ENCODE assay signal across 1 cellular context in the genomic region with DNA sequence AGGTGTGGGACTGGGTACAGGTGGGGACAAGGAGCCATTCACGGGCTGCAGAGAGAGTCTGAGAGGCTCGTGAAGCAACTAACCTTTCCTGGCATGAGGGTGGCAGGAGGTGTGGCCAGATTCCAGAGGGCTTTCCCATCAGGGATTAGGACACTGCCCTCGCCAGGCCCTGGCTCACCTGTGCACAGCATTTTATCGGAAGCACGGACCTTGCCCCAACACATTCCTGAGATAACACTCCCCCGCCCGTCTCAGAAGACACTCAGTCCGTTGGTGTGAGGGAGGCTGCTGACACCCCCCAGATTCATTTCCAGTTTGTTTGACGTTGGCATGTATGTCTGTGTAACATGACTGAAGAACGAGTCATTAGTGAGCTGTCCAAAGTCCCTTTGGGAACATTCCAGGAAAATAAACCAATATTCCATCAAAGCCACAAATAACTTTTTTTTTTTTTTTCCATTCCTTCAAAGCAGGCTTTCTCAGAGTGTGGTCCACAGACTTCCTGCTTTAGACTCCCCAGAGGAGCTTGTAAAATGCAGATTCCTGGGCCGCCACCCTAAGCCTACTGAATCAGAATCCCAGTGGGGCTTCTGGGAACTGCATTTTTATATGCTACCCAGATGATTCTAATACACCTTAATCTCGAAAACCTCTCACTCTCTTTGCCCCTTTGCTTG.
TF ChIP-seq lines count a peak whose summit lies in the region.

No MANE protein-coding gene starts in this region.

TF ChIP-seq in HepG2, 621 proteins besides CTCF, POLR2A, EP300 and RAD21 (continued from another document and continues in another):
- TF ChIP-seq E2F5 (CRISPR knock-in tag; conservative IDR thresholded peaks at IDR 0.05) (no peak), PITX1 (CRISPR knock-in tag; IDR thresholded peaks at IDR 0.05) (peak; percentile 92), FOSL2 (CRISPR knock-in tag; IDR thresholded peaks at IDR 0.05) (peak; percentile 93), ZNF260 (CRISPR knock-in tag; IDR thresholded peaks at IDR 0.05; ENCODE audit: borderline replicate concordance, low read depth) (no peak), MZF1 (CRISPR knock-in tag; IDR thresholded peaks at IDR 0.05; ENCODE audit: borderline replicate concordance) (no peak), ZNF569 (CRISPR knock-in tag; IDR thresholded peaks at IDR 0.05; ENCODE audit: borderline replicate concordance) (no peak), ZNF431 (CRISPR knock-in tag; IDR thresholded peaks at IDR 0.05; ENCODE audit: borderline replicate concordance, low read depth) (no peak), MXD3 (CRISPR knock-in tag; IDR thresholded peaks at IDR 0.05) (peak; percentile 53; the same call in 1 of the 2 replicates), MED13 (CRISPR knock-in tag; IDR thresholded peaks at IDR 0.05) (no peak), ZNF232 (CRISPR knock-in tag; IDR thresholded peaks at IDR 0.05; ENCODE audit: borderline replicate concordance) (no peak), ZFP41 (CRISPR knock-in tag; IDR thresholded peaks at IDR 0.05; ENCODE audit: borderline replicate concordance) (no peak), ELF3 (CRISPR knock-in tag; IDR thresholded peaks at IDR 0.05) (peak; percentile 77; the same call in 1 of the 2 replicates), ZNF772 (CRISPR knock-in tag; IDR thresholded peaks at IDR 0.05) (no peak), POGK (CRISPR knock-in tag; conservative IDR thresholded peaks at IDR 0.05) (no peak), ZNF879 (CRISPR knock-in tag; IDR thresholded peaks at IDR 0.05) (no peak), TARDBP (CRISPR knock-in tag; IDR thresholded peaks at IDR 0.05) (0 out of 2 replicates have a peak, but pooled peaks have one; percentile 39), ZNF484 (CRISPR knock-in tag; IDR thresholded peaks at IDR 0.05; ENCODE audit: borderline replicate concordance, low read depth) (no peak), EHMT2 (IDR thresholded peaks at IDR 0.05; ENCODE audit: borderline replicate concordance, low read depth, low read length) (peak; percentile 48; the same call in 1 of the 2 replicates), KDM3A (CRISPR knock-in tag; IDR thresholded peaks at IDR 0.05; ENCODE audit: low read depth) (no peak), ZFP90 (CRISPR knock-in tag; IDR thresholded peaks at IDR 0.05; ENCODE audit: borderline replicate concordance) (peak; percentile 65; the same call in 1 of the 2 replicates), ZNF768 (CRISPR knock-in tag; IDR thresholded peaks at IDR 0.05) (no peak), FLYWCH1 (CRISPR knock-in tag; IDR thresholded peaks at IDR 0.05) (no peak), RELA (CRISPR knock-in tag; IDR thresholded peaks at IDR 0.05) (no peak), SRSF9 (IDR thresholded peaks at IDR 0.05; ENCODE audit: borderline replicate concordance, insufficient read depth, low read depth, low read length, poor library complexity, severe bottlenecking) (no peak), ZNF891 (CRISPR knock-in tag; IDR thresholded peaks at IDR 0.05) (no peak), SOX13 (IDR thresholded peaks at IDR 0.05) (no peak), SOX13 (CRISPR knock-in tag; conservative IDR thresholded peaks at IDR 0.05 in 1 of 2, IDR thresholded peaks at IDR 0.05 in 1 of 2) (peak in 1 of 2 experiments; percentile 69; a peak in 1 of 4 replicates), GLI4 (CRISPR knock-in tag; IDR thresholded peaks at IDR 0.05; ENCODE audit: borderline replicate concordance) (no peak), MXI1 (IDR thresholded peaks at IDR 0.05; ENCODE audit: borderline replicate concordance, low read depth, low read length) (peak; percentile 25; the same call in 1 of the 3 replicates), KDM2A (CRISPR knock-in tag; IDR thresholded peaks at IDR 0.05; ENCODE audit: borderline replicate concordance, low read depth) (peak; percentile 35; the same call in 1 of the 2 replicates), ZNF33A (CRISPR knock-in tag; IDR thresholded peaks at IDR 0.05; ENCODE audit: borderline replicate concordance) (no peak), ZNF552 (CRISPR knock-in tag; IDR thresholded peaks at IDR 0.05; ENCODE audit: borderline replicate concordance) (no peak), ZNF850 (CRISPR knock-in tag; conservative IDR thresholded peaks at IDR 0.05) (no peak), ZC3H4 (CRISPR knock-in tag; IDR thresholded peaks at IDR 0.05; ENCODE audit: borderline replicate concordance) (no peak), TMF1 (CRISPR knock-in tag; IDR thresholded peaks at IDR 0.05; ENCODE audit: low read depth) (no peak), ZNF251 (CRISPR knock-in tag; IDR thresholded peaks at IDR 0.05) (no peak), CREB1 (IDR thresholded peaks at IDR 0.05) (peak; percentile 55), CREB1 (CRISPR knock-in tag; IDR thresholded peaks at IDR 0.05) (peak; percentile 82), PPARG (CRISPR knock-in tag; conservative IDR thresholded peaks at IDR 0.05) (no peak; the same call in 1 of the 2 replicates), ZNF382 (CRISPR knock-in tag; IDR thresholded peaks at IDR 0.05; ENCODE audit: borderline replicate concordance) (no peak), DMTF1 (CRISPR knock-in tag; IDR thresholded peaks at IDR 0.05) (no peak), ZNF362 (CRISPR knock-in tag; IDR thresholded peaks at IDR 0.05; ENCODE audit: borderline replicate concordance) (peak; percentile 92), ZNF253 (CRISPR knock-in tag; IDR thresholded peaks at IDR 0.05; ENCODE audit: borderline replicate concordance) (no peak)
- TF ChIP-seq, protein P1, sequence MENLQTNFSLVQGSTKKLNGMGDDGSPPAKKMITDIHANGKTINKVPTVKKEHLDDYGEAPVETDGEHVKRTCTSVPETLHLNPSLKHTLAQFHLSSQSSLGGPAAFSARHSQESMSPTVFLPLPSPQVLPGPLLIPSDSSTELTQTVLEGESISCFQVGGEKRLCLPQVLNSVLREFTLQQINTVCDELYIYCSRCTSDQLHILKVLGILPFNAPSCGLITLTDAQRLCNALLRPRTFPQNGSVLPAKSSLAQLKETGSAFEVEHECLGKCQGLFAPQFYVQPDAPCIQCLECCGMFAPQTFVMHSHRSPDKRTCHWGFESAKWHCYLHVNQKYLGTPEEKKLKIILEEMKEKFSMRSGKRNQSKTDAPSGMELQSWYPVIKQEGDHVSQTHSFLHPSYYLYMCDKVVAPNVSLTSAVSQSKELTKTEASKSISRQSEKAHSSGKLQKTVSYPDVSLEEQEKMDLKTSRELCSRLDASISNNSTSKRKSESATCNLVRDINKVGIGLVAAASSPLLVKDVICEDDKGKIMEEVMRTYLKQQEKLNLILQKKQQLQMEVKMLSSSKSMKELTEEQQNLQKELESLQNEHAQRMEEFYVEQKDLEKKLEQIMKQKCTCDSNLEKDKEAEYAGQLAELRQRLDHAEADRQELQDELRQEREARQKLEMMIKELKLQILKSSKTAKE (CRISPR knock-in tag; IDR thresholded peaks at IDR 0.05; ENCODE audit: borderline replicate concordance), result no peak
- TF ChIP-seq, protein P2, sequence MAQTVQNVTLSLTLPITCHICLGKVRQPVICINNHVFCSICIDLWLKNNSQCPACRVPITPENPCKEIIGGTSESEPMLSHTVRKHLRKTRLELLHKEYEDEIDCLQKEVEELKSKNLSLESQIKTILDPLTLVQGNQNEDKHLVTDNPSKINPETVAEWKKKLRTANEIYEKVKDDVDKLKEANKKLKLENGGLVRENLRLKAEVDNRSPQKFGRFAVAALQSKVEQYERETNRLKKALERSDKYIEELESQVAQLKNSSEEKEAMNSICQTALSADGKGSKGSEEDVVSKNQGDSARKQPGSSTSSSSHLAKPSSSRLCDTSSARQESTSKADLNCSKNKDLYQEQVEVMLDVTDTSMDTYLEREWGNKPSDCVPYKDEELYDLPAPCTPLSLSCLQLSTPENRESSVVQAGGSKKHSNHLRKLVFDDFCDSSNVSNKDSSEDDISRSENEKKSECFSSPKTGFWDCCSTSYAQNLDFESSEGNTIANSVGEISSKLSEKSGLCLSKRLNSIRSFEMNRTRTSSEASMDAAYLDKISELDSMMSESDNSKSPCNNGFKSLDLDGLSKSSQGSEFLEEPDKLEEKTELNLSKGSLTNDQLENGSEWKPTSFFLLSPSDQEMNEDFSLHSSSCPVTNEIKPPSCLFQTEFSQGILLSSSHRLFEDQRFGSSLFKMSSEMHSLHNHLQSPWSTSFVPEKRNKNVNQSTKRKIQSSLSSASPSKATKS (CRISPR knock-in tag; IDR thresholded peaks at IDR 0.05), result no peak
- TF ChIP-seq, protein P3, sequence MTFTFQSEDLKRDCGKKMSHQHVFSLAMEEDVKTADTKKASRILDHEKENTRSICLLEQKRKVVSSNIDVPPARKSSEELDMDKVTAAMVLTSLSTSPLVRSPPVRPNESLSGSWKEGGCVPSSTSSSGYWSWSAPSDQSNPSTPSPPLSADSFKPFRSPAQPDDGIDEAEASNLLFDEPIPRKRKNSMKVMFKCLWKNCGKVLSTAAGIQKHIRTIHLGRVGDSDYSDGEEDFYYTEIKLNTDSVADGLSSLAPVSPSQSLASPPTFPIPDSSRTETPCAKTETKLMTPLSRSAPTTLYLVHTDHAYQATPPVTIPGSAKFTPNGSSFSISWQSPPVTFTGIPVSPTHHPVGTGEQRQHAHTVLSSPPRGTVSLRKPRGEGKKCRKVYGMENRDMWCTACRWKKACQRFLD (CRISPR knock-in tag; IDR thresholded peaks at IDR 0.05; ENCODE audit: borderline replicate concordance), result no peak
- TF ChIP-seq, protein P4, sequence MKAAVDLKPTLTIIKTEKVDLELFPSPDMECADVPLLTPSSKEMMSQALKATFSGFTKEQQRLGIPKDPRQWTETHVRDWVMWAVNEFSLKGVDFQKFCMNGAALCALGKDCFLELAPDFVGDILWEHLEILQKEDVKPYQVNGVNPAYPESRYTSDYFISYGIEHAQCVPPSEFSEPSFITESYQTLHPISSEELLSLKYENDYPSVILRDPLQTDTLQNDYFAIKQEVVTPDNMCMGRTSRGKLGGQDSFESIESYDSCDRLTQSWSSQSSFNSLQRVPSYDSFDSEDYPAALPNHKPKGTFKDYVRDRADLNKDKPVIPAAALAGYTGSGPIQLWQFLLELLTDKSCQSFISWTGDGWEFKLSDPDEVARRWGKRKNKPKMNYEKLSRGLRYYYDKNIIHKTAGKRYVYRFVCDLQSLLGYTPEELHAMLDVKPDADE (CRISPR knock-in tag; IDR thresholded peaks at IDR 0.05), result no peak
- TF ChIP-seq, protein P5, sequence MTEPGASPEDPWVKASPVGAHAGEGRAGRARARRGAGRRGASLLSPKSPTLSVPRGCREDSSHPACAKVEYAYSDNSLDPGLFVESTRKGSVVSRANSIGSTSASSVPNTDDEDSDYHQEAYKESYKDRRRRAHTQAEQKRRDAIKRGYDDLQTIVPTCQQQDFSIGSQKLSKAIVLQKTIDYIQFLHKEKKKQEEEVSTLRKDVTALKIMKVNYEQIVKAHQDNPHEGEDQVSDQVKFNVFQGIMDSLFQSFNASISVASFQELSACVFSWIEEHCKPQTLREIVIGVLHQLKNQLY (CRISPR knock-in tag; IDR thresholded peaks at IDR 0.05), result 0 out of 2 replicates have a peak, but pooled peaks have one; percentile 24
